In the genomic region with DNA sequence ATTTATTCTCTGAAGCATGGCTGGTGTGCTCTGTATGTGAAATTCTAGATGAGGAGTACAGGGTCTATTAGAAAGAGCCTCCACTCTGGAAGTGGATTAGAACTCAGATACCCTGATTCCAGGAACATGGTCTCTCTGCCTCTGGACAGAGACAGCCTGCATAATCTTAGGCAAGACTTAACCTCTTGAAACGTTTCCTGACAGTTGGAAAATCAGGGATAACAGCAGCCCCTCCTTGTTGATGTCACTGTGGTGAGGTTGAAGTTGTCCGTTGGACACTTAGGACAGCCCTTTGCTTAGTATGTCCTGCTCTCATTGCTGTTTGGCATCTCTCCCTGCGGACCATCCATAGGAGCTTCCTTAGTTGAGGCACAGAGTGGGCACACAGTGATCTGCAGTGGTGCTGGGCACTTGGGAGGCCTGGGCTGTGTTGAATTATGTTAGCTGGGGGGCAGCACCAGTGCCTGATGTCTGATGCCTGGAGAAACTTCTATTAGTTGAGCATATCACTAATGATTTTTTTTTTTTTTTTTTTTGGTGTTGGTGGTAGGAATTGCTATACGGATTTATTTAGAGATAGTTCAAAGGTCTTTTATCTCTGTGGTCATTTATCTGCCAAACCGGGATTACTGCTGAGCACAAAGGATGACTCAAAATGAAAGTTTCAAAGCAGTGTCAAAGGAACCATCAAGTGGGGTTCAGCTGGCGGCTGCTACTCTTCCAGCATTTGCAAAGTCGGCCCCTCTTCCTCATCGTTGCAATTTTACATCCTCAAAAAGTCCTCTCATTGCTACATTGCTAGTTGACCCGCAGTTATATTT, we compare ENCODE assay signal across 8 cellular contexts. TPM values are rescaled to one million over a fixed set of nuclear protein-coding genes. Genes with fewer than 3 reads are reported as not detected.
DNase-seq lines count a peak whose midpoint lies in the region; ATAC-seq, FAIRE-seq and TF ChIP-seq lines count a peak whose summit lies in the region.

No MANE protein-coding gene starts in this region.

- intact Hi-C loops in lower lobe of right lung (cut with DNase I) = no loop called here
- intact Hi-C loops in left colon (cut with DNase I, micrococcal nuclease) = loop anchor here in 1 of 2 donors (10.0 kb wide), 1 partner anchor 1255 kb away; a partner anchor contains a TSS

- FAIRE-seq in HTR-8/SVneo (lab: Jason Lieb, UNC) = no peak

- H3K4me3 ChIP-seq in lower lobe of right lung = no peak overlapping the region

- H3K36me3 ChIP-seq in lower lobe of right lung = no peaks in the 10 kb centered on the region

- no peaks in the 10 kb centered on the region for H3K27me3 ChIP-seq in lower lobe of right lung (ENCODE audit: low read depth)

- H3K4me1 ChIP-seq in lower lobe of right lung = peaks cover 23% of the 10 kb centered on the region

- peak overlapping the region; percentile 58 for H3K27ac ChIP-seq in lower lobe of right lung

- TF ChIP-seq CTCF in GM10266 (IDR thresholded peaks at IDR 0.05; ENCODE audit: control insufficient read depth, insufficient read depth, low read depth, missing control alignments) (no peak), lower lobe of right lung (IDR thresholded peaks at IDR 0.05) (no peak)

- peak; percentile 67 for DNase-seq in GM10266 (ENCODE audit: extremely low spot score)
- DNase-seq in lower lobe of right lung = no peak
- DNase-seq in HTR-8/SVneo (ENCODE audit: insufficient read length, low spot score) = no peak
- no peak for DNase-seq in DMS114 treated with DMSO at 0.1 percent for 48 hours (lab: John Stamatoyannopoulos, UW; ENCODE audit: unreplicated experiment)
- DNase-seq in NCI-H1930 (lab: John Stamatoyannopoulos, UW) = no peak
- no peak for DNase-seq in left colon

- ATAC-seq in GM21367 (IDR thresholded peaks at IDR 0.05; ENCODE audit: unreplicated experiment) = peak; percentile 95
- peak; percentile 97 for ATAC-seq in HG03558 (IDR thresholded peaks at IDR 0.05; ENCODE audit: extremely low read depth, unreplicated experiment)
- ATAC-seq in lower lobe of right lung = no peak
- ATAC-seq in left colon = no peak

- no peaks in the 10 kb centered on the region for H3K9me3 ChIP-seq in lower lobe of right lung

RNA-seq across cellular contexts. Expression of a gene that starts 28.8 kb away (rescaled TPM):
- total RNA-seq in lower lobe of right lung (25.8 TPM), left colon (10 to 100 TPM; 10.2 to 21.2 TPM)

Comparison
In these comparisons a context has a peak if more than half of its experiments do, and no peak if none do; other contexts are left out.
1. ATAC-seq: peak in GM21367 (single experiment) and HG03558 (single experiment); none in lower lobe of right lung (0 of 2) and left colon (single experiment).